ENCODE assay signal across 10 cellular contexts in the genomic region with DNA sequence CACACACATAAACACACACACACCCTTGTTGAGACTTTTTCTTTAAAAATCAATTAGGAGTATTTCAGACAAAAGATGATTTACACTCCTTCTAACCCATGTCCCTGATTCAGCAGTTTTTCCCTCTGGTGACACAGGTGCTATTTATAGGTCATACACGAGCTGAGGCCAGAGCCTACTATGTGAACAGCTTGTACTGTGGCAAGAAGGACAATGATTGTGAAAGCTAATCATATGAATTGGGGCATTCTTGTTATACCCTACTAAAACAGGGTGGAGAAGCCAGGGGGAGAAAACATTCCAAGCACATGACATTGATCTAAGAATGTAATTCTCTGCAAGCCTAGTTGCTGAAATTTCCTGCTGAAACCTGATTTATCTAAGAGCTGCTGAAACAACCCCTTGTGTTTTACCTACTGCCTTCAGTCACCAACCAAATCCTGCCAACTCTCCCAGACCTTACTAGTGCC.
DNase-seq lines count a peak whose midpoint lies in the region; ATAC-seq and TF ChIP-seq lines count a peak whose summit lies in the region.
"Had no signal": no experiment of that assay in that cellular context is flagged by ENCODE, and none has a peak within 500 bp of the region (broad histone marks: within the 10 kb centered on the region; RNA-seq: fewer than 3 reads in every experiment).

No MANE protein-coding gene starts in this region.

- ATAC-seq in left lobe of liver (peak; percentile 86), thoracic aorta (ENCODE audit: insufficient number of reproducible peaks, low FRiP score, low read depth) (peak; percentile 99), GM18868 (IDR thresholded peaks at IDR 0.05; ENCODE audit: unreplicated experiment) (no peak), HG03097 (IDR thresholded peaks at IDR 0.05; ENCODE audit: low FRiP score, unreplicated experiment) (no peak)
- no peak for ATAC-seq in activated naive CD8-positive, alpha-beta T cell treated with anti-CD3 and anti-CD28 coated beads, Interleukin-2, amount 50 U/mL, for 24 hours

- H3K9me3 ChIP-seq in thoracic aorta = no peaks in the 10 kb centered on the region

- H3K4me3 ChIP-seq in thoracic aorta = no peak overlapping the region

- peak; percentile 59 for DNase-seq in M059J (ENCODE audit: low read depth)
- DNase-seq in chondrocyte (ENCODE audit: low spot score) = no peak
- DNase-seq in left lobe of liver (ENCODE audit: low spot score) = peak; percentile 51
- DNase-seq in thoracic aorta (ENCODE audit: low spot score) = peak; percentile 31
- DNase-seq in activated naive CD8-positive, alpha-beta T cell treated with anti-CD3 and anti-CD28 coated beads, Interleukin-2, amount 50 U/mL, for 24 hours = no peak
- no peak for DNase-seq in activated CD4-positive, alpha-beta T cell treated with anti-CD3 and anti-CD28 coated beads, Interleukin-2, amount 50 U/mL, for 4 hours
- DNase-seq: T1000 had no signal

- TF ChIP-seq CTCF in chondrocyte (IDR thresholded peaks at IDR 0.05) (no peak), thoracic aorta (IDR thresholded peaks at IDR 0.05) (no peak)

- peaks cover 50% of the 10 kb centered on the region for H3K4me1 Mint-ChIP-seq in chondrocyte (ENCODE audit: low read depth)
- peaks cover 8% of the 10 kb centered on the region for H3K4me1 Mint-ChIP-seq in activated naive CD8-positive, alpha-beta T cell treated with anti-CD3 and anti-CD28 coated beads, Interleukin-2, amount 50 U/mL, for 24 hours

- H3K27me3 Mint-ChIP-seq in chondrocyte (ENCODE audit: low read depth) = no peaks in the 10 kb centered on the region
- H3K27me3 Mint-ChIP-seq in activated naive CD8-positive, alpha-beta T cell treated with anti-CD3 and anti-CD28 coated beads, Interleukin-2, amount 50 U/mL, for 24 hours = peaks cover 2% of the 10 kb centered on the region
- H3K27me3 Mint-ChIP-seq: activated naive CD8-positive, alpha-beta T cell had no signal

- H3K4me3 Mint-ChIP-seq in chondrocyte (ENCODE audit: unreplicated experiment) = no peak overlapping the region
- H3K4me3 Mint-ChIP-seq in activated naive CD8-positive, alpha-beta T cell treated with anti-CD3 and anti-CD28 coated beads, Interleukin-2, amount 50 U/mL, for 24 hours = no peak overlapping the region
- H3K4me3 Mint-ChIP-seq: activated naive CD8-positive, alpha-beta T cell had no signal

- peak overlapping the region; percentile 98 for H3K27ac Mint-ChIP-seq in chondrocyte (ENCODE audit: unreplicated experiment)
- H3K27ac Mint-ChIP-seq in activated naive CD8-positive, alpha-beta T cell treated with anti-CD3 and anti-CD28 coated beads, Interleukin-2, amount 50 U/mL, for 24 hours = no peak overlapping the region
- H3K27ac Mint-ChIP-seq: activated naive CD8-positive, alpha-beta T cell had no signal

- H3K9me3 Mint-ChIP-seq in chondrocyte (ENCODE audit: low read depth) = peaks cover 11% of the 10 kb centered on the region
- H3K9me3 Mint-ChIP-seq in activated naive CD8-positive, alpha-beta T cell treated with anti-CD3 and anti-CD28 coated beads, Interleukin-2, amount 50 U/mL, for 24 hours = no peaks in the 10 kb centered on the region

- peak overlapping the region; percentile 61 to 73 for H3K27ac ChIP-seq in thoracic aorta

- no peaks in the 10 kb centered on the region for H3K27me3 ChIP-seq in thoracic aorta (replicated peaks; ENCODE audit: insufficient read depth)

- H3K4me1 ChIP-seq in thoracic aorta (ENCODE audit: control insufficient read depth in 1 of 2, low read depth in 2 of 2) = peaks cover 5 to 20% of the 10 kb centered on the region in 2 donors

- H3K36me3 ChIP-seq in thoracic aorta = no peaks in the 10 kb centered on the region

- H3K36me3 Mint-ChIP-seq in chondrocyte (ENCODE audit: low read depth) = peaks cover 1% of the 10 kb centered on the region
- H3K36me3 Mint-ChIP-seq in activated naive CD8-positive, alpha-beta T cell treated with anti-CD3 and anti-CD28 coated beads, Interleukin-2, amount 50 U/mL, for 24 hours (ENCODE audit: low read depth) = no peaks in the 10 kb centered on the region

Comparison
In these comparisons a context has a peak if more than half of its experiments do, and no peak if none do; other contexts are left out.
1. DNase-seq: peak in M059J (single experiment), left lobe of liver (single experiment) and thoracic aorta (single experiment); none in chondrocyte (single experiment), activated naive CD8-positive, alpha-beta T cell treated with anti-CD3 and anti-CD28 coated beads, Interleukin-2, amount 50 U/mL, for 24 hours (single experiment) and activated CD4-positive, alpha-beta T cell treated with anti-CD3 and anti-CD28 coated beads, Interleukin-2, amount 50 U/mL, for 4 hours (0 of 2).
2. ATAC-seq: peak in left lobe of liver (single experiment) and thoracic aorta (single experiment); none in GM18868 (single experiment), activated naive CD8-positive, alpha-beta T cell treated with anti-CD3 and anti-CD28 coated beads, Interleukin-2, amount 50 U/mL, for 24 hours (single experiment) and HG03097 (single experiment).